17 cellular contexts compared by ENCODE assay signal in the genomic region with DNA sequence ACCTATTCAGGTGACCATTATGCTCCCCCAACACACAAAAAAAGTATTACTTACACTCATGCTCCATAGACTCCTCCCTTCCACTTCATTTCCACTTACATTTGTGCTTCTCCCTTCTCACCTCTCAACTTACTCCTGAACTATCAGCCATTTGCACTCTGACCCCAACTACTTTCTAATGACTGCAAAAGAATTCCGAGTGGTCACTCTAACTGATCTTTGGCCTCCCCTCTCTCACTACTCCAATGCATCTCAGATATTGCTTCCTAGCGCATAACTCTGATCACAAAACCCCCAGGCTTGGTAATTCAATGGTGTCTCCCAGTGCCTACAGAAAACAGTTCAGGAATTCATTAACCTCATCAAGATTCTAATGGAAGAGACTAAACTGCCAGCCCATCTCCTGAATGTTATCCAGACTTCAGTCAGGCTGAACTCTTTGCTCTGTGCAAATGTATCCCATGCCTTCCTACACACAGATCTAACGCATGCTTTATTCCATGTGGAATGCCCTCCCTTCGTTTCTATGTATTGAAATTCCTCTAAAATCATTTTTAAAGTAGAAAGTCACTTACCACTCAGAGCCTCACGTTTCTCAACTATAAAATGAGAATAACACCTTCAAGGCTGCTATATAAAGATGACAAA.
A peak's percentile ranks its signal among the peaks of the same experiment; 100 is the strongest.
DNase-seq lines count a peak whose midpoint lies in the region; ATAC-seq, FAIRE-seq and TF ChIP-seq lines count a peak whose summit lies in the region.
"Had no signal": no experiment of that assay in that cellular context is flagged by ENCODE, and none has a peak within 500 bp of the region (broad histone marks: within the 10 kb centered on the region; RNA-seq: fewer than 3 reads in every experiment).

No MANE protein-coding gene starts in this region.

- no peaks in the 10 kb centered on the region for H3K9me3 ChIP-seq in mesenchymal stem cell (ENCODE audit: control insufficient read depth, low read length)
- no peaks in the 10 kb centered on the region for H3K9me3 ChIP-seq in small intestine (ENCODE audit: control insufficient read depth, low read depth)
- H3K9me3 ChIP-seq: A549, BE2C had no signal

- H3K27me3 ChIP-seq in GM23338 (ENCODE audit: insufficient read depth), result no peaks in the 10 kb centered on the region
- no peaks in the 10 kb centered on the region for H3K27me3 ChIP-seq in mesenchymal stem cell (ENCODE audit: control insufficient read depth in 1 of 2, insufficient read depth in 1 of 2, low read length in 2 of 2)
- no peaks in the 10 kb centered on the region for H3K27me3 ChIP-seq in small intestine (ENCODE audit: control insufficient read depth in 2 of 2, insufficient read depth in 2 of 2, low read length in 2 of 2)
- H3K27me3 ChIP-seq: BE2C had no signal

- no peak for TF ChIP-seq CTCF in GM23338 (conservative IDR thresholded peaks at IDR 0.05; ENCODE audit: low read depth in 2 of 2)

- no peak overlapping the region for H2BK120ac ChIP-seq in mesenchymal stem cell (ENCODE audit: low read depth, low read length)

- no peaks in the 10 kb centered on the region for H3K9me2 ChIP-seq in GM23338 (ENCODE audit: insufficient read depth)

- H3K4ac ChIP-seq in mesenchymal stem cell (ENCODE audit: low read depth in 1 of 2, low read length in 2 of 2), result no peak overlapping the region

- H3K36me3 ChIP-seq in GM23338 (ENCODE audit: insufficient read depth) (no peaks in the 10 kb centered on the region), mesenchymal stem cell (ENCODE audit: control insufficient read depth in 1 of 2, insufficient read depth in 2 of 2, low read depth in 1 of 2, low read length in 2 of 2) (no peaks in the 10 kb centered on the region), small intestine (ENCODE audit: control insufficient read depth in 2 of 2, insufficient read depth in 2 of 2, low read length in 2 of 2) (no peaks in the 10 kb centered on the region)
- H3K36me3 ChIP-seq: BE2C, HAP-1 had no signal

- FAIRE-seq in small intestine (lab: Jason Lieb, UNC), result no peak
- FAIRE-seq: A549, GM18507, H1, HTR-8/SVneo had no signal

- H3K4me3 ChIP-seq in GM23338 (no peak overlapping the region), mesenchymal stem cell (ENCODE audit: insufficient read depth in 1 of 2, low read depth in 1 of 2, low read length in 2 of 2) (no peak overlapping the region), small intestine (ENCODE audit: low read depth in 1 of 2, low read length in 2 of 2) (no peak overlapping the region)
- H3K4me3 ChIP-seq: A549, HAP-1 had no signal

- peaks cover 6% of the 10 kb centered on the region for H3K79me1 ChIP-seq in mesenchymal stem cell (replicated peaks; ENCODE audit: low read length, poor library complexity, severe bottlenecking)

- H2BK15ac ChIP-seq in mesenchymal stem cell (ENCODE audit: low read depth, poor library complexity, severe bottlenecking), result no peak overlapping the region

- no peak overlapping the region for H3K9ac ChIP-seq in mesenchymal stem cell (ENCODE audit: low read length)

- H3K18ac ChIP-seq in mesenchymal stem cell (ENCODE audit: low read depth in 1 of 2, low read length in 2 of 2), result no peak overlapping the region

- ATAC-seq in GM23338, result no peak
- no peak for ATAC-seq in activated T-cell treated with anti-CD3 and anti-CD28 coated beads, Interleukin-2, amount 50 U/mL, for 72 hours (replicated peaks in 1 of 2)
- no peak for ATAC-seq in HG02938 (IDR thresholded peaks at IDR 0.05; ENCODE audit: unreplicated experiment)
- ATAC-seq: A549 had no signal

- H3K27me3 Mint-ChIP-seq in GM23338 (ENCODE audit: insufficient read depth, low read depth, poor library complexity) (peaks cover 1% of the 10 kb centered on the region), immature natural killer cell (ENCODE audit: low read depth in 3 of 3) (no peaks in the 10 kb centered on the region)
- H3K27me3 Mint-ChIP-seq in activated T-cell treated with anti-CD3 and anti-CD28 coated beads, Interleukin-2, amount 50 U/mL, for 72 hours (ENCODE audit: low read depth), result no peaks in the 10 kb centered on the region
- H3K27me3 Mint-ChIP-seq: CD8-positive, alpha-beta memory T cell had no signal

- no peak overlapping the region for H3K14ac ChIP-seq in mesenchymal stem cell (ENCODE audit: low read length in 2 of 2)

- H3K36me3 Mint-ChIP-seq in GM23338 (ENCODE audit: low read depth) (peaks cover 18% of the 10 kb centered on the region; the same call in 2 of the 3 replicates), immature natural killer cell (no peaks in the 10 kb centered on the region)
- peaks cover 8 to 9% of the 10 kb centered on the region in 2 donors for H3K36me3 Mint-ChIP-seq in activated T-cell treated with anti-CD3 and anti-CD28 coated beads, Interleukin-2, amount 50 U/mL, for 72 hours (ENCODE audit: insufficient read depth in 2 of 2)

- H3K27ac ChIP-seq in GM23338 (ENCODE audit: low read depth) (0 out of 2 replicates have a peak overlapping the region, but pooled peaks have one; percentile 5), mesenchymal stem cell (ENCODE audit: low read length, poor library complexity, severe bottlenecking) (no peak overlapping the region), small intestine (ENCODE audit: low read depth in 1 of 2, low read length in 1 of 2) (no peak overlapping the region)
- H3K27ac ChIP-seq: A549, C4-2B had no signal

- DNase-seq in GM23338 (ENCODE audit: low spot score) (no peak), immature natural killer cell (no peak), mesenchymal stem cell (no peak), small intestine (peak; percentile 56), NOMO-1 (lab: John Stamatoyannopoulos, UW; ENCODE audit: unreplicated experiment in 2 of 2) (no peak)
- no peak for DNase-seq in activated T-cell treated with anti-CD3 and anti-CD28 coated beads, Interleukin-2, amount 50 U/mL, for 72 hours
- DNase-seq: BE2C; CD8-positive, alpha-beta memory T cell; DMS53; HFFc6 had no signal

- H2BK5ac ChIP-seq in mesenchymal stem cell (ENCODE audit: low read depth, low read length, poor library complexity, severe bottlenecking), result no peak overlapping the region

- no peak overlapping the region for H3K23ac ChIP-seq in mesenchymal stem cell (ENCODE audit: low read length in 2 of 2)

- H3K4me1 Mint-ChIP-seq in GM23338, result peaks cover 6% of the 10 kb centered on the region
- H3K4me1 Mint-ChIP-seq in immature natural killer cell, result peaks cover 42 to 59% of the 10 kb centered on the region in 2 donors
- peaks cover 30% of the 10 kb centered on the region for H3K4me1 Mint-ChIP-seq in activated T-cell treated with anti-CD3 and anti-CD28 coated beads, Interleukin-2, amount 50 U/mL, for 72 hours (ENCODE audit: low read depth)

- H3K27ac Mint-ChIP-seq in GM23338 (no peak overlapping the region; the same call in 1 of the 2 replicates), immature natural killer cell (peak overlapping the region in 4 of 6 donors; percentile 6 to 50 (median 18))
- H3K27ac Mint-ChIP-seq in activated T-cell treated with anti-CD3 and anti-CD28 coated beads, Interleukin-2, amount 50 U/mL, for 72 hours, result no peak overlapping the region
- H3K27ac Mint-ChIP-seq: HFFc6 had no signal

- no peak overlapping the region for H3K4me2 ChIP-seq in GM23338
- H3K4me2 ChIP-seq in mesenchymal stem cell (ENCODE audit: low read length, poor library complexity, severe bottlenecking), result no peak overlapping the region
- H3K4me2 ChIP-seq: A549 had no signal

- peaks cover 16% of the 10 kb centered on the region for H3K9me3 Mint-ChIP-seq in GM23338
- peaks cover 0 to 5% (median under 1%) of the 10 kb centered on the region in 6 donors for H3K9me3 Mint-ChIP-seq in immature natural killer cell
- H3K9me3 Mint-ChIP-seq in activated T-cell treated with anti-CD3 and anti-CD28 coated beads, Interleukin-2, amount 50 U/mL, for 72 hours, result peaks cover under 1 to 3% of the 10 kb centered on the region in 2 donors

- H3K4me3 Mint-ChIP-seq in GM23338, result no peak overlapping the region
- H3K4me3 Mint-ChIP-seq in immature natural killer cell, result no peak overlapping the region
- H3K4me3 Mint-ChIP-seq in activated T-cell treated with anti-CD3 and anti-CD28 coated beads, Interleukin-2, amount 50 U/mL, for 72 hours, result no peak overlapping the region
- H3K4me3 Mint-ChIP-seq: CD8-positive, alpha-beta memory T cell; HFFc6 had no signal

- H3K4me1 ChIP-seq in GM23338 (ENCODE audit: insufficient read depth), result no peaks in the 10 kb centered on the region
- peaks cover 2% of the 10 kb centered on the region for H3K4me1 ChIP-seq in mesenchymal stem cell (ENCODE audit: control insufficient read depth, insufficient read depth, low read depth, low read length)
- peaks cover 0 to 3% of the 10 kb centered on the region in 2 donors for H3K4me1 ChIP-seq in small intestine (ENCODE audit: control insufficient read depth in 2 of 2, insufficient read depth in 1 of 2, low read depth in 1 of 2, low read length in 1 of 2)
- H3K4me1 ChIP-seq: A549, BE2C had no signal

- H4K91ac ChIP-seq in mesenchymal stem cell (ENCODE audit: low read length), result no peak overlapping the region

- peaks cover 90% of the 10 kb centered on the region for H3K79me2 ChIP-seq in GM23338 (replicated peaks; ENCODE audit: insufficient read depth)

- 96% methylated on average over 4 of the region's 5 CpGs for WGBS in mesenchymal stem cell
- WGBS in small intestine, 3 donors, result 74 to 89% (median 83%) methylated on average over 5 of the region's 5 CpGs

- no peak overlapping the region for H2AFZ ChIP-seq in GM23338
- H2AFZ ChIP-seq in mesenchymal stem cell (ENCODE audit: low read depth, low read length), result no peak overlapping the region

- H4K8ac ChIP-seq in mesenchymal stem cell (ENCODE audit: low read length), result peak overlapping the region; percentile 41

- H2BK12ac ChIP-seq in mesenchymal stem cell (ENCODE audit: low read length in 2 of 2), result no peak overlapping the region

- H3F3A ChIP-seq in GM23338 (replicated peaks; ENCODE audit: low read depth), result no peaks in the 10 kb centered on the region

- 0 out of 2 replicates have a peak, but pooled peaks cover 4% of the 10 kb centered on the region for H4K20me1 ChIP-seq in GM23338 (replicated peaks; ENCODE audit: insufficient read depth)

- no peak overlapping the region for H2AK5ac ChIP-seq in mesenchymal stem cell (ENCODE audit: low read length, severe bottlenecking)

TF ChIP-seq in GM23338, 12 proteins besides CTCF, POLR2A, EP300 and RAD21 (continues in another document):
- TF ChIP-seq ZNF331 (CRISPR knock-in tag; IDR thresholded peaks at IDR 0.05; ENCODE audit: low read depth), result no peak
- TF ChIP-seq JUNB (IDR thresholded peaks at IDR 0.05; ENCODE audit: unreplicated experiment), result no peak
- no peak for TF ChIP-seq EZH2phosphoT487 (IDR thresholded peaks at IDR 0.05; ENCODE audit: unreplicated experiment)
- no peak for TF ChIP-seq POLR2AphosphoS5 (IDR thresholded peaks at IDR 0.05; ENCODE audit: low read depth)
- no peak for TF ChIP-seq NANOG (IDR thresholded peaks at IDR 0.05; ENCODE audit: borderline replicate concordance)
- no peak for TF ChIP-seq STAT1 (IDR thresholded peaks at IDR 0.05; ENCODE audit: unreplicated experiment)
- TF ChIP-seq ZNF114 (CRISPR knock-in tag; IDR thresholded peaks at IDR 0.05), result no peak

Comparison
In these comparisons a context has a peak if more than half of its experiments do, and no peak if none do; other contexts are left out.
1. H3K27ac Mint-ChIP-seq: peak in immature natural killer cell (4 of 6); none in GM23338 (single experiment) and activated T-cell treated with anti-CD3 and anti-CD28 coated beads, Interleukin-2, amount 50 U/mL, for 72 hours (single experiment).